8 cellular contexts compared by ENCODE assay signal in genomic region chr1:23810818-23811420, GRCh38. TPM values are rescaled to one million over a fixed set of nuclear protein-coding genes. Genes with fewer than 3 reads are reported as not detected.
DNase-seq lines count a peak whose midpoint lies in the region; ATAC-seq, FAIRE-seq and TF ChIP-seq lines count a peak whose summit lies in the region.

No MANE protein-coding gene starts in this region.

- H3K27me3 ChIP-seq in foreskin keratinocyte: no peaks in the 10 kb centered on the region

- DNase-seq in AG20443 (ENCODE audit: low spot score) (peak; percentile 56), GM19239 (ENCODE audit: insufficient read length, low spot score) (peak; percentile 58), NCI-H1694 (lab: John Stamatoyannopoulos, UW) (peak; percentile 23), foreskin keratinocyte (peak in 1 of 2 donors; percentile 64), progenitor cell of endocrine pancreas (ENCODE audit: low spot score, unreplicated experiment) (no peak)
- DNase-seq in activated T-cell treated with anti-CD3 and anti-CD28 coated beads, Interleukin-2, amount 50 U/mL, for 1 hour: peak; percentile 55

- no peaks in the 10 kb centered on the region for H3K4me1 ChIP-seq in foreskin keratinocyte

- TF ChIP-seq CTCF in foreskin keratinocyte (conservative IDR thresholded peaks at IDR 0.05) (peak; percentile 78), progenitor cell of endocrine pancreas (IDR thresholded peaks at IDR 0.05; ENCODE audit: unreplicated experiment) (peak; percentile 61)

- no peak overlapping the region for H3K27ac ChIP-seq in foreskin keratinocyte

- H3K27me3 Mint-ChIP-seq in progenitor cell of endocrine pancreas: no peaks in the 10 kb centered on the region

- H3K4me3 Mint-ChIP-seq in progenitor cell of endocrine pancreas (ENCODE audit: low read depth): no peak overlapping the region

- peak; percentile 65 for ATAC-seq in foreskin keratinocyte
- no peak for ATAC-seq in HG03442 (IDR thresholded peaks at IDR 0.05; ENCODE audit: unreplicated experiment)
- no peak for ATAC-seq in HG02678 (IDR thresholded peaks at IDR 0.05; ENCODE audit: unreplicated experiment)

- H3K4me1 Mint-ChIP-seq in progenitor cell of endocrine pancreas (ENCODE audit: low read depth): no peaks in the 10 kb centered on the region

- H3K9me3 Mint-ChIP-seq in progenitor cell of endocrine pancreas (ENCODE audit: low read depth): no peaks in the 10 kb centered on the region

- peaks cover 13% of the 10 kb centered on the region for H3K36me3 Mint-ChIP-seq in progenitor cell of endocrine pancreas (ENCODE audit: insufficient read depth)

- peak overlapping the region; percentile 26 for H3K27ac Mint-ChIP-seq in progenitor cell of endocrine pancreas

- peak; percentile 87 for FAIRE-seq in GM19239 (lab: Jason Lieb, UNC)

RNA-seq across cellular contexts. Expression of gene GALE, which starts 10.4 kb away (rescaled TPM):
- total RNA-seq in foreskin keratinocyte (88.0 and 93.3 TPM in 2 replicates), progenitor cell of endocrine pancreas (49.9 and 53.3 TPM in 2 replicates)
- polyA plus RNA-seq in foreskin keratinocyte: 112 TPM in 2 replicates

RNA-seq across cellular contexts. Expression of gene HMGCL, which starts 14.3 kb away (rescaled TPM):
- total RNA-seq in foreskin keratinocyte: 19.2 and 20.8 TPM in 2 replicates
- 22.2 and 24.6 TPM in 2 replicates for polyA plus RNA-seq in foreskin keratinocyte
- 30.0 and 30.3 TPM in 2 replicates for total RNA-seq in progenitor cell of endocrine pancreas

RNA-seq across cellular contexts. Expression of gene LYPLA2, which starts 20.0 kb away (rescaled TPM):
- total RNA-seq in foreskin keratinocyte (69.0 and 75.3 TPM in 2 replicates), progenitor cell of endocrine pancreas (109 and 115 TPM in 2 replicates)
- 99.8 and 104 TPM in 2 replicates for polyA plus RNA-seq in foreskin keratinocyte

RNA-seq across cellular contexts. Expression of gene PITHD1, which starts 32.7 kb away (rescaled TPM):
- total RNA-seq in foreskin keratinocyte (45.3 and 47.0 TPM in 2 replicates), progenitor cell of endocrine pancreas (52.8 and 53.8 TPM in 2 replicates)
- polyA plus RNA-seq in foreskin keratinocyte: 42.5 and 44.0 TPM in 2 replicates

RNA-seq across cellular contexts. Expression of gene FUCA1, which starts 57.2 kb away (rescaled TPM):
- total RNA-seq in foreskin keratinocyte (9.2 and 11.1 TPM in 2 replicates), progenitor cell of endocrine pancreas (18.1 and 18.8 TPM in 2 replicates)
- polyA plus RNA-seq in foreskin keratinocyte: 7.5 and 8.7 TPM in 2 replicates
